Comparison of ENCODE assay signal across 1 cellular context in the genomic region with DNA sequence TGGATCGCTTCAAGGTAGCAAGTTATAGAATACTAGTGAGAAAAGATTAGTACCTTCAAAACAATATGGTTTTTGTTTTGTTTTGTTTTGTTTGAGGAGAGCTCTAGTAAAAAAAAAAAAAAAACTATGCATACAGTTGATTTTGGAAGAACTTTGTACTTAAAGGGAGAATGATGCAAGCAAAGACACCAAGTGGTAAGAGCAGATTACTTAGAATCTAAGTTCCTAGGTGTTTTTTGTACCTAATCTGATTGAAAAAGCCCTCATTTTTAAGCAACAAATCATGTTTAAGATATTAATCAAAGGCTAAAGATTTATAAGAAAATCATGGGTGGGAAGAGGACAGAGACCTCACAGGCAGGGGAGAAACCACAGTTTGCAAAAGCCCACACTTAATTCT.
A peak's percentile ranks its signal among the peaks of the same experiment; 100 is the strongest.
TF ChIP-seq lines count a peak whose summit lies in the region.

No MANE protein-coding gene starts in this region.

TF ChIP-seq in HepG2, 621 proteins besides CTCF, POLR2A, EP300 and RAD21 (continued from another document):
- TF ChIP-seq, protein P1, sequence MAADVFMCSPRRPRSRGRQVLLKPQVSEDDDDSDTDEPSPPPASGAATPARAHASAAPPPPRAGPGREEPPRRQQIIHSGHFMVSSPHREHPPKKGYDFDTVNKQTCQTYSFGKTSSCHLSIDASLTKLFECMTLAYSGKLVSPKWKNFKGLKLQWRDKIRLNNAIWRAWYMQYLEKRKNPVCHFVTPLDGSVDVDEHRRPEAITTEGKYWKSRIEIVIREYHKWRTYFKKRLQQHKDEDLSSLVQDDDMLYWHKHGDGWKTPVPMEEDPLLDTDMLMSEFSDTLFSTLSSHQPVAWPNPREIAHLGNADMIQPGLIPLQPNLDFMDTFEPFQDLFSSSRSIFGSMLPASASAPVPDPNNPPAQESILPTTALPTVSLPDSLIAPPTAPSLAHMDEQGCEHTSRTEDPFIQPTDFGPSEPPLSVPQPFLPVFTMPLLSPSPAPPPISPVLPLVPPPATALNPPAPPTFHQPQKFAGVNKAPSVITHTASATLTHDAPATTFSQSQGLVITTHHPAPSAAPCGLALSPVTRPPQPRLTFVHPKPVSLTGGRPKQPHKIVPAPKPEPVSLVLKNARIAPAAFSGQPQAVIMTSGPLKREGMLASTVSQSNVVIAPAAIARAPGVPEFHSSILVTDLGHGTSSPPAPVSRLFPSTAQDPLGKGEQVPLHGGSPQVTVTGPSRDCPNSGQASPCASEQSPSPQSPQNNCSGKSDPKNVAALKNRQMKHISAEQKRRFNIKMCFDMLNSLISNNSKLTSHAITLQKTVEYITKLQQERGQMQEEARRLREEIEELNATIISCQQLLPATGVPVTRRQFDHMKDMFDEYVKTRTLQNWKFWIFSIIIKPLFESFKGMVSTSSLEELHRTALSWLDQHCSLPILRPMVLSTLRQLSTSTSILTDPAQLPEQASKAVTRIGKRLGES (CRISPR knock-in tag; IDR thresholded peaks at IDR 0.05; ENCODE audit: borderline replicate concordance), result no peak
- TF ChIP-seq, protein P2, sequence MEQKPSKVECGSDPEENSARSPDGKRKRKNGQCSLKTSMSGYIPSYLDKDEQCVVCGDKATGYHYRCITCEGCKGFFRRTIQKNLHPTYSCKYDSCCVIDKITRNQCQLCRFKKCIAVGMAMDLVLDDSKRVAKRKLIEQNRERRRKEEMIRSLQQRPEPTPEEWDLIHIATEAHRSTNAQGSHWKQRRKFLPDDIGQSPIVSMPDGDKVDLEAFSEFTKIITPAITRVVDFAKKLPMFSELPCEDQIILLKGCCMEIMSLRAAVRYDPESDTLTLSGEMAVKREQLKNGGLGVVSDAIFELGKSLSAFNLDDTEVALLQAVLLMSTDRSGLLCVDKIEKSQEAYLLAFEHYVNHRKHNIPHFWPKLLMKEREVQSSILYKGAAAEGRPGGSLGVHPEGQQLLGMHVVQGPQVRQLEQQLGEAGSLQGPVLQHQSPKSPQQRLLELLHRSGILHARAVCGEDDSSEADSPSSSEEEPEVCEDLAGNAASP (CRISPR knock-in tag; IDR thresholded peaks at IDR 0.05; ENCODE audit: borderline replicate concordance), result no peak; the same call in 1 of the 2 replicates
- TF ChIP-seq ZNF33A (CRISPR knock-in tag; IDR thresholded peaks at IDR 0.05; ENCODE audit: borderline replicate concordance), result no peak
- TF ChIP-seq ETV5 (CRISPR knock-in tag; IDR thresholded peaks at IDR 0.05; ENCODE audit: borderline replicate concordance), result no peak
- TF ChIP-seq FOXP1 (IDR thresholded peaks at IDR 0.05), result no peak
- TF ChIP-seq FOXP1 (CRISPR knock-in tag; IDR thresholded peaks at IDR 0.05), result 0 out of 2 replicates have a peak, but pooled peaks have one; percentile 22
- TF ChIP-seq MEF2D (CRISPR knock-in tag; IDR thresholded peaks at IDR 0.05), result no peak
- no peak for TF ChIP-seq ZNF317 (CRISPR knock-in tag; IDR thresholded peaks at IDR 0.05)
- TF ChIP-seq TMF1 (CRISPR knock-in tag; IDR thresholded peaks at IDR 0.05; ENCODE audit: low read depth), result no peak
- no peak for TF ChIP-seq ZNF224 (CRISPR knock-in tag; IDR thresholded peaks at IDR 0.05)
- peak; percentile 90; the same call in 1 of the 2 replicates for TF ChIP-seq EHMT2 (IDR thresholded peaks at IDR 0.05; ENCODE audit: borderline replicate concordance, low read depth, low read length)
- TF ChIP-seq ZNF629 (CRISPR knock-in tag; conservative IDR thresholded peaks at IDR 0.05), result no peak
- no peak for TF ChIP-seq NFYB (CRISPR knock-in tag; IDR thresholded peaks at IDR 0.05)
- TF ChIP-seq ZFP36L1 (CRISPR knock-in tag; IDR thresholded peaks at IDR 0.05), result no peak
- no peak for TF ChIP-seq ZNF652 (CRISPR knock-in tag; IDR thresholded peaks at IDR 0.05; ENCODE audit: borderline replicate concordance, low read depth)
- TF ChIP-seq, protein P3, sequence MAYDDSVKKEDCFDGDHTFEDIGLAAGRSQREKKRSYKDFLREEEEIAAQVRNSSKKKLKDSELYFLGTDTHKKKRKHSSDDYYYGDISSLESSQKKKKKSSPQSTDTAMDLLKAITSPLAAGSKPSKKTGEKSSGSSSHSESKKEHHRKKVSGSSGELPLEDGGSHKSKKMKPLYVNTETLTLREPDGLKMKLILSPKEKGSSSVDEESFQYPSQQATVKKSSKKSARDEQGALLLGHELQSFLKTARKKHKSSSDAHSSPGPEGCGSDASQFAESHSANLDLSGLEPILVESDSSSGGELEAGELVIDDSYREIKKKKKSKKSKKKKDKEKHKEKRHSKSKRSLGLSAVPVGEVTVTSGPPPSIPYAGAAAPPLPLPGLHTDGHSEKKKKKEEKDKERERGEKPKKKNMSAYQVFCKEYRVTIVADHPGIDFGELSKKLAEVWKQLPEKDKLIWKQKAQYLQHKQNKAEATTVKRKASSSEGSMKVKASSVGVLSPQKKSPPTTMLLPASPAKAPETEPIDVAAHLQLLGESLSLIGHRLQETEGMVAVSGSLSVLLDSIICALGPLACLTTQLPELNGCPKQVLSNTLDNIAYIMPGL (CRISPR knock-in tag; IDR thresholded peaks at IDR 0.05; ENCODE audit: borderline replicate concordance in 1 of 2, low read depth in 1 of 2), result no peak
- no peak for TF ChIP-seq KAT2B (IDR thresholded peaks at IDR 0.05; ENCODE audit: borderline replicate concordance, low read depth, low read length)
- TF ChIP-seq ZNF720 (CRISPR knock-in tag; IDR thresholded peaks at IDR 0.05), result no peak
- TF ChIP-seq, protein P4, sequence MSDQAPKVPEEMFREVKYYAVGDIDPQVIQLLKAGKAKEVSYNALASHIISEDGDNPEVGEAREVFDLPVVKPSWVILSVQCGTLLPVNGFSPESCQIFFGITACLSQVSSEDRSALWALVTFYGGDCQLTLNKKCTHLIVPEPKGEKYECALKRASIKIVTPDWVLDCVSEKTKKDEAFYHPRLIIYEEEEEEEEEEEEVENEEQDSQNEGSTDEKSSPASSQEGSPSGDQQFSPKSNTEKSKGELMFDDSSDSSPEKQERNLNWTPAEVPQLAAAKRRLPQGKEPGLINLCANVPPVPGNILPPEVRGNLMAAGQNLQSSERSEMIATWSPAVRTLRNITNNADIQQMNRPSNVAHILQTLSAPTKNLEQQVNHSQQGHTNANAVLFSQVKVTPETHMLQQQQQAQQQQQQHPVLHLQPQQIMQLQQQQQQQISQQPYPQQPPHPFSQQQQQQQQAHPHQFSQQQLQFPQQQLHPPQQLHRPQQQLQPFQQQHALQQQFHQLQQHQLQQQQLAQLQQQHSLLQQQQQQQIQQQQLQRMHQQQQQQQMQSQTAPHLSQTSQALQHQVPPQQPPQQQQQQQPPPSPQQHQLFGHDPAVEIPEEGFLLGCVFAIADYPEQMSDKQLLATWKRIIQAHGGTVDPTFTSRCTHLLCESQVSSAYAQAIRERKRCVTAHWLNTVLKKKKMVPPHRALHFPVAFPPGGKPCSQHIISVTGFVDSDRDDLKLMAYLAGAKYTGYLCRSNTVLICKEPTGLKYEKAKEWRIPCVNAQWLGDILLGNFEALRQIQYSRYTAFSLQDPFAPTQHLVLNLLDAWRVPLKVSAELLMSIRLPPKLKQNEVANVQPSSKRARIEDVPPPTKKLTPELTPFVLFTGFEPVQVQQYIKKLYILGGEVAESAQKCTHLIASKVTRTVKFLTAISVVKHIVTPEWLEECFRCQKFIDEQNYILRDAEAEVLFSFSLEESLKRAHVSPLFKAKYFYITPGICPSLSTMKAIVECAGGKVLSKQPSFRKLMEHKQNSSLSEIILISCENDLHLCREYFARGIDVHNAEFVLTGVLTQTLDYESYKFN (CRISPR knock-in tag; conservative IDR thresholded peaks at IDR 0.05), result peak; percentile 77
- TF ChIP-seq, protein P5, sequence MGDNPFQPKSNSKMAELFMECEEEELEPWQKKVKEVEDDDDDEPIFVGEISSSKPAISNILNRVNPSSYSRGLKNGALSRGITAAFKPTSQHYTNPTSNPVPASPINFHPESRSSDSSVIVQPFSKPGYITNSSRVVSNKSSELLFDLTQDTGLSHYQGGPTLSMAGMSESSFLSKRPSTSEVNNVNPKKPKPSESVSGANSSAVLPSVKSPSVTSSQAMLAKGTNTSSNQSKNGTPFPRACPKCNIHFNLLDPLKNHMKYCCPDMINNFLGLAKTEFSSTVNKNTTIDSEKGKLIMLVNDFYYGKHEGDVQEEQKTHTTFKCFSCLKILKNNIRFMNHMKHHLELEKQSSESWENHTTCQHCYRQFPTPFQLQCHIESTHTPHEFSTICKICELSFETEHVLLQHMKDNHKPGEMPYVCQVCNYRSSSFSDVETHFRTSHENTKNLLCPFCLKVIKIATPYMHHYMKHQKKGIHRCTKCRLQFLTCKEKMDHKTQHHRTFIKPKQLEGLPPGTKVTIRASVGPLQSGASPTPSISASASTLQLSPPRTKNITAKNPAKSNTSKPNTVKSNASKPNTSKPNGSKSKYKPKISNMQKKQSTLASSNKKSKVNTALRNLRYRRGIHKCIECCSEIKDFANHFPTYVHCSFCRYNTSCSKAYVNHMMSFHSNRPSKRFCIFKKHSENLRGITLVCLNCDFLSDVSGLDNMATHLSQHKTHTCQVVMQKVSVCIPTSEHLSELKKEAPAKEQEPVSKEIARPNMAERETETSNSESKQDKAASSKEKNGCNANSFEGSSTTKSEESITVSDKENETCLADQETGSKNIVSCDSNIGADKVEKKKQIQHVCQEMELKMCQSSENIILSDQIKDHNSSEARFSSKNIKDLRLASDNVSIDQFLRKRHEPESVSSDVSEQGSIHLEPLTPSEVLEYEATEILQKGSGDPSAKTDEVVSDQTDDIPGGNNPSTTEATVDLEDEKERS (CRISPR knock-in tag; IDR thresholded peaks at IDR 0.05), result no peak
- no peak for TF ChIP-seq ZNF790 (CRISPR knock-in tag; IDR thresholded peaks at IDR 0.05; ENCODE audit: borderline replicate concordance)
- TF ChIP-seq, protein P6, sequence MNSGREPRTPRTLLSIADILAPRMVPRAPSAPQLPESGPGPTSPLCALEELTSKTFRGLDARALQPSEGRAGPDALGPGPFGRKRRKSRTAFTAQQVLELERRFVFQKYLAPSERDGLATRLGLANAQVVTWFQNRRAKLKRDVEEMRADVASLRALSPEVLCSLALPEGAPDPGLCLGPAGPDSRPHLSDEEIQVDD (CRISPR knock-in tag; IDR thresholded peaks at IDR 0.05; ENCODE audit: borderline replicate concordance), result no peak
- TF ChIP-seq IRX3 (CRISPR knock-in tag; IDR thresholded peaks at IDR 0.05; ENCODE audit: borderline replicate concordance, low read depth), result no peak
- TF ChIP-seq ZNF766 (CRISPR knock-in tag; IDR thresholded peaks at IDR 0.05; ENCODE audit: borderline replicate concordance), result no peak
- 0 out of 2 replicates have a peak, but pooled peaks have one; percentile 25 for TF ChIP-seq KDM6A (CRISPR knock-in tag; IDR thresholded peaks at IDR 0.05; ENCODE audit: low read depth)
- TF ChIP-seq CCDC6 (CRISPR knock-in tag; IDR thresholded peaks at IDR 0.05), result no peak
- TF ChIP-seq, protein P7, sequence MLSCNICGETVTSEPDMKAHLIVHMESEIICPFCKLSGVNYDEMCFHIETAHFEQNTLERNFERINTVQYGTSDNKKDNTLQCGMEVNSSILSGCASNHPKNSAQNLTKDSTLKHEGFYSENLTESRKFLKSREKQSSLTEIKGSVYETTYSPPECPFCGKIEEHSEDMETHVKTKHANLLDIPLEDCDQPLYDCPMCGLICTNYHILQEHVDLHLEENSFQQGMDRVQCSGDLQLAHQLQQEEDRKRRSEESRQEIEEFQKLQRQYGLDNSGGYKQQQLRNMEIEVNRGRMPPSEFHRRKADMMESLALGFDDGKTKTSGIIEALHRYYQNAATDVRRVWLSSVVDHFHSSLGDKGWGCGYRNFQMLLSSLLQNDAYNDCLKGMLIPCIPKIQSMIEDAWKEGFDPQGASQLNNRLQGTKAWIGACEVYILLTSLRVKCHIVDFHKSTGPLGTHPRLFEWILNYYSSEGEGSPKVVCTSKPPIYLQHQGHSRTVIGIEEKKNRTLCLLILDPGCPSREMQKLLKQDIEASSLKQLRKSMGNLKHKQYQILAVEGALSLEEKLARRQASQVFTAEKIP (CRISPR knock-in tag; IDR thresholded peaks at IDR 0.05; ENCODE audit: borderline replicate concordance), result no peak
- TF ChIP-seq ZMYM3 (CRISPR knock-in tag; IDR thresholded peaks at IDR 0.05), result no peak
- no peak for TF ChIP-seq ZNF567 (CRISPR knock-in tag; IDR thresholded peaks at IDR 0.05; ENCODE audit: borderline replicate concordance)
- TF ChIP-seq ATF1 (CRISPR knock-in tag; IDR thresholded peaks at IDR 0.05), result peak; percentile 38; the same call in 1 of the 2 replicates
- TF ChIP-seq ZNF44 (CRISPR knock-in tag; IDR thresholded peaks at IDR 0.05), result no peak
- no peak for TF ChIP-seq HHEX (CRISPR knock-in tag; IDR thresholded peaks at IDR 0.05)
- TF ChIP-seq, protein P8, sequence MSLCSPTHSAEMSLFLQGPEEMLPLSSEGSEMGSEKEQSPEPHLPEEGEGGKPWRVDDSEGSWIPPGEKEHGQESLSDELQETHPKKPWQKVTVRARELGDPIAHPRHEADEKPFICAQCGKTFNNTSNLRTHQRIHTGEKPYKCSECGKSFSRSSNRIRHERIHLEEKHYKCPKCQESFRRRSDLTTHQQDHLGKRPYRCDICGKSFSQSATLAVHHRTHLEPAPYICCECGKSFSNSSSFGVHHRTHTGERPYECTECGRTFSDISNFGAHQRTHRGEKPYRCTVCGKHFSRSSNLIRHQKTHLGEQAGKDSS (CRISPR knock-in tag; IDR thresholded peaks at IDR 0.05; ENCODE audit: borderline replicate concordance, low read depth), result no peak
- no peak for TF ChIP-seq YEATS4 (CRISPR knock-in tag; IDR thresholded peaks at IDR 0.05; ENCODE audit: borderline replicate concordance)
- TF ChIP-seq, protein P9, sequence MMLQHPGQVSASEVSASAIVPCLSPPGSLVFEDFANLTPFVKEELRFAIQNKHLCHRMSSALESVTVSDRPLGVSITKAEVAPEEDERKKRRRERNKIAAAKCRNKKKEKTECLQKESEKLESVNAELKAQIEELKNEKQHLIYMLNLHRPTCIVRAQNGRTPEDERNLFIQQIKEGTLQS (CRISPR knock-in tag; IDR thresholded peaks at IDR 0.05), result no peak
- TF ChIP-seq ZNF605 (CRISPR knock-in tag; IDR thresholded peaks at IDR 0.05), result no peak
- no peak for TF ChIP-seq RFXAP (CRISPR knock-in tag; IDR thresholded peaks at IDR 0.05; ENCODE audit: borderline replicate concordance)
- no peak for TF ChIP-seq ZNF614 (CRISPR knock-in tag; IDR thresholded peaks at IDR 0.05; ENCODE audit: borderline replicate concordance)
- TF ChIP-seq ZNF468 (CRISPR knock-in tag; IDR thresholded peaks at IDR 0.05), result no peak
- TF ChIP-seq RXRB (CRISPR knock-in tag; IDR thresholded peaks at IDR 0.05; ENCODE audit: borderline replicate concordance), result peak; percentile 33; the same call in 1 of the 2 replicates
- no peak for TF ChIP-seq SCMH1 (CRISPR knock-in tag; IDR thresholded peaks at IDR 0.05; ENCODE audit: borderline replicate concordance)
- TF ChIP-seq HNF4A (CRISPR knock-in tag; IDR thresholded peaks at IDR 0.05), result peak; percentile 65
